In genomic region chr7:116512524-116513188, GRCh38 we compare ENCODE assay signal across 10 cellular contexts. TPM values are rescaled to one million over a fixed set of nuclear protein-coding genes. Genes with fewer than 3 reads are reported as not detected.
DNase-seq lines count a peak whose midpoint lies in the region; ATAC-seq and TF ChIP-seq lines count a peak whose summit lies in the region.
"Had no signal": no experiment of that assay in that cellular context is flagged by ENCODE, and none has a peak within 500 bp of the region (broad histone marks: within the 10 kb centered on the region; RNA-seq: fewer than 3 reads in every experiment).

No MANE protein-coding gene starts in this region.

- H3K79me2 ChIP-seq in MM.1S (ENCODE audit: low read length) = no peaks in the 10 kb centered on the region

- CTCF ChIA-PET in WTC11 (lab: Charles Lee) = interaction anchor here (2.0 kb wide), 1 partner anchor 13 kb away, joined by 9 read pairs; no protein-coding TSS in a partner anchor

- H3K4me1 ChIP-seq in CD4-positive, CD25-positive, alpha-beta regulatory T cell (ENCODE audit: control insufficient read depth, insufficient read depth, low read length, poor library complexity, severe bottlenecking) = peaks cover 6% of the 10 kb centered on the region
- H3K4me1 ChIP-seq in MM.1S (ENCODE audit: low read length) = peaks cover 19% of the 10 kb centered on the region

- H3K9me3 Mint-ChIP-seq in CD4-positive, CD25-positive, alpha-beta regulatory T cell = peaks cover 0 to 1% (median 0%) of the 10 kb centered on the region in 7 donors
- no peaks in the 10 kb centered on the region for H3K9me3 Mint-ChIP-seq in effector memory CD8-positive, alpha-beta T cell
- H3K9me3 Mint-ChIP-seq in osteocyte (ENCODE audit: unreplicated experiment) = no peaks in the 10 kb centered on the region
- no peaks in the 10 kb centered on the region for H3K9me3 Mint-ChIP-seq in WTC11

- no peaks in the 10 kb centered on the region for H3K9me2 ChIP-seq in MM.1S (replicated peaks; ENCODE audit: insufficient read depth, low read length)

- TF ChIP-seq CTCF in MM.1S (IDR thresholded peaks at IDR 0.05; ENCODE audit: low read length) (no peak), osteocyte (IDR thresholded peaks at IDR 0.05) (no peak), WTC11 (IDR thresholded peaks at IDR 0.05) (no peak), omental fat pad (IDR thresholded peaks at IDR 0.05) (no peak)

- H3K36me3 Mint-ChIP-seq in CD4-positive, CD25-positive, alpha-beta regulatory T cell = no peaks in the 10 kb centered on the region
- no peaks in the 10 kb centered on the region for H3K36me3 Mint-ChIP-seq in effector memory CD8-positive, alpha-beta T cell (ENCODE audit: insufficient read depth)
- peaks cover 10% of the 10 kb centered on the region for H3K36me3 Mint-ChIP-seq in osteocyte (ENCODE audit: unreplicated experiment)
- H3K36me3 Mint-ChIP-seq in WTC11 = no peaks in the 10 kb centered on the region

- H3K27ac ChIP-seq in CD4-positive, CD25-positive, alpha-beta regulatory T cell (ENCODE audit: insufficient read depth, low read length, poor library complexity, severe bottlenecking) = no peak overlapping the region
- peak overlapping the region; percentile 79 for H3K27ac ChIP-seq in MM.1S (ENCODE audit: low read length)

- peaks cover 26% of the 10 kb centered on the region for H3K27me3 Mint-ChIP-seq in CD4-positive, CD25-positive, alpha-beta regulatory T cell
- H3K27me3 Mint-ChIP-seq in effector memory CD8-positive, alpha-beta T cell = peaks cover 9 to 12% of the 10 kb centered on the region in 2 donors
- no peaks in the 10 kb centered on the region for H3K27me3 Mint-ChIP-seq in osteocyte (ENCODE audit: unreplicated experiment)
- no peaks in the 10 kb centered on the region for H3K27me3 Mint-ChIP-seq in WTC11 (ENCODE audit: low read depth)

- peaks cover 27% of the 10 kb centered on the region for H3F3A ChIP-seq in MM.1S (ENCODE audit: insufficient read depth, low read length)

- no peak overlapping the region for H3K27ac Mint-ChIP-seq in CD4-positive, CD25-positive, alpha-beta regulatory T cell
- peak overlapping the region; percentile 64 to 92 for H3K27ac Mint-ChIP-seq in effector memory CD8-positive, alpha-beta T cell
- H3K27ac Mint-ChIP-seq in osteocyte (ENCODE audit: unreplicated experiment) = peak overlapping the region; percentile 94
- H3K27ac Mint-ChIP-seq in WTC11 = no peak overlapping the region

- no peaks in the 10 kb centered on the region for H4K20me1 ChIP-seq in MM.1S (ENCODE audit: insufficient read depth, low read length)

- ATAC-seq in CD4-positive, CD25-positive, alpha-beta regulatory T cell (ENCODE audit: low read depth in 2 of 2) = no peak
- ATAC-seq in effector memory CD8-positive, alpha-beta T cell (replicated peaks) = peak; percentile 2
- ATAC-seq in GM21360 (IDR thresholded peaks at IDR 0.05; ENCODE audit: unreplicated experiment) (no peak), WTC11 (no peak), omental fat pad (ENCODE audit: low FRiP score) (no peak)

- peak overlapping the region; percentile 77 for H3K4me3 ChIP-seq in CD4-positive, CD25-positive, alpha-beta regulatory T cell (ENCODE audit: low read depth, low read length)
- peak overlapping the region; percentile 62 for H3K4me3 ChIP-seq in MM.1S (ENCODE audit: low read length)

- peak overlapping the region in 1 of 4 donors; percentile 20 for H3K4me3 Mint-ChIP-seq in CD4-positive, CD25-positive, alpha-beta regulatory T cell
- peak overlapping the region; percentile 80 to 93 for H3K4me3 Mint-ChIP-seq in effector memory CD8-positive, alpha-beta T cell
- H3K4me3 Mint-ChIP-seq in osteocyte (ENCODE audit: unreplicated experiment) = peak overlapping the region; percentile 68
- H3K4me3 Mint-ChIP-seq in WTC11 = no peak overlapping the region

- peak overlapping the region; percentile 69 for H2AFZ ChIP-seq in MM.1S (ENCODE audit: low read length)

- POLR2A ChIA-PET in WTC11 (lab: Charles Lee) = no interaction called here

- no peak for DNase-seq in CD4-positive, CD25-positive, alpha-beta regulatory T cell
- DNase-seq in MM.1S (no peak), osteocyte (ENCODE audit: extremely low spot score, unreplicated experiment) (no peak), WTC11 (ENCODE audit: low spot score) (no peak), NCI-H446 (lab: John Stamatoyannopoulos, UW) (no peak), omental fat pad (ENCODE audit: low spot score) (no peak)
- DNase-seq in effector memory CD8-positive, alpha-beta T cell = no peak
- DNase-seq: activated CD4-positive, alpha-beta T cell treated with anti-CD3 and anti-CD28 coated beads, Interleukin-2, amount 50 U/mL, for 4 hours; GF-D8 had no signal

- H3K36me3 ChIP-seq in CD4-positive, CD25-positive, alpha-beta regulatory T cell (ENCODE audit: control insufficient read depth, insufficient read depth, low read length) = no peaks in the 10 kb centered on the region
- H3K36me3 ChIP-seq in MM.1S (replicated peaks; ENCODE audit: insufficient read depth, low read length) = no peaks in the 10 kb centered on the region

- H3K27me3 ChIP-seq in CD4-positive, CD25-positive, alpha-beta regulatory T cell (ENCODE audit: control insufficient read depth, insufficient read depth, low read length) = peaks cover 4% of the 10 kb centered on the region
- no peaks in the 10 kb centered on the region for H3K27me3 ChIP-seq in MM.1S (replicated peaks; ENCODE audit: insufficient read depth, low read length)

- H3K9ac ChIP-seq in MM.1S (ENCODE audit: low read length) = peak overlapping the region; percentile 57

- peaks cover 0 to 14% (median 7%) of the 10 kb centered on the region in 4 donors for H3K4me1 Mint-ChIP-seq in CD4-positive, CD25-positive, alpha-beta regulatory T cell
- peaks cover 16 to 21% of the 10 kb centered on the region in 2 donors for H3K4me1 Mint-ChIP-seq in effector memory CD8-positive, alpha-beta T cell (ENCODE audit: low read depth in 2 of 2)
- H3K4me1 Mint-ChIP-seq in osteocyte (ENCODE audit: unreplicated experiment) (peaks cover 48% of the 10 kb centered on the region), WTC11 (peaks cover 18% of the 10 kb centered on the region)

- H3K9me3 ChIP-seq in CD4-positive, CD25-positive, alpha-beta regulatory T cell (ENCODE audit: control insufficient read depth in 2 of 2, low read length in 2 of 2) = no peaks in the 10 kb centered on the region
- no peaks in the 10 kb centered on the region for H3K9me3 ChIP-seq in MM.1S (replicated peaks; ENCODE audit: insufficient read depth, low read length)

- H3K4me2 ChIP-seq in MM.1S (ENCODE audit: low read depth, low read length) = peak overlapping the region; percentile 74

TF ChIP-seq in WTC11, 78 proteins besides CTCF, POLR2A, EP300 and RAD21:
- no peak for TF ChIP-seq ATF2 (CRISPR knock-in tag; IDR thresholded peaks at IDR 0.05; ENCODE audit: borderline replicate concordance, low read depth)
- TF ChIP-seq ZSCAN18 (CRISPR knock-in tag; IDR thresholded peaks at IDR 0.05) = no peak
- TF ChIP-seq EMX1 (CRISPR knock-in tag; IDR thresholded peaks at IDR 0.05) = no peak
- no peak for TF ChIP-seq ZNF416 (CRISPR knock-in tag; IDR thresholded peaks at IDR 0.05)

RNA-seq across cellular contexts. Expression of gene CAV1, which starts 12.2 kb away (rescaled TPM):
- total RNA-seq in CD4-positive, CD25-positive, alpha-beta regulatory T cell = not detected
- under 1 TPM in 2 of 4 donors, not detected in 2; 0.11 to 0.18 TPM for polyA plus RNA-seq in CD4-positive, CD25-positive, alpha-beta regulatory T cell
- total RNA-seq in osteocyte = 492 and 502 TPM in 2 replicates
- 10.9 to 19.7 TPM (median 11.5 TPM) in 3 replicates for total RNA-seq in WTC11 (2021)
- total RNA-seq in omental fat pad = 100 to 1,000 TPM; 354 to 482 (median 468) TPM

RNA-seq across cellular contexts. Expression of gene CAV2, which starts 13.1 kb away (rescaled TPM):
- total RNA-seq in CD4-positive, CD25-positive, alpha-beta regulatory T cell = not detected
- polyA plus RNA-seq in CD4-positive, CD25-positive, alpha-beta regulatory T cell = not detected
- total RNA-seq in osteocyte = 81.6 and 86.8 TPM in 2 replicates
- 1.9 to 4.3 TPM (median 2.4 TPM) in 3 replicates for total RNA-seq in WTC11 (2021)
- total RNA-seq in omental fat pad = 100 to 1,000 TPM; 144 to 204 (median 164) TPM

Comparison
In these comparisons a context has a peak if more than half of its experiments do, and no peak if none do; other contexts are left out.
1. H3K27ac Mint-ChIP-seq: peak in effector memory CD8-positive, alpha-beta T cell (2 of 2) and osteocyte (single experiment); none in CD4-positive, CD25-positive, alpha-beta regulatory T cell (0 of 3) and WTC11 (single experiment).
2. RNA of gene CAV1, which starts 12.2 kb away (total RNA-seq): 492 to 502 TPM in osteocyte, 354 to 482 TPM in omental fat pad and 10.9 to 19.7 TPM in WTC11; not detected in CD4-positive, CD25-positive, alpha-beta regulatory T cell (single experiment); every median in the first group is over 10 times any median in the second.
3. RNA of gene CAV2, which starts 13.1 kb away (total RNA-seq): 144 to 204 TPM in omental fat pad and 81.6 to 86.8 TPM in osteocyte; 1.9 to 4.3 TPM in WTC11 and not detected in CD4-positive, CD25-positive, alpha-beta regulatory T cell (single experiment); every median in the first group is over 10 times any median in the second.